12 cellular contexts compared by ENCODE assay signal in the genomic region with DNA sequence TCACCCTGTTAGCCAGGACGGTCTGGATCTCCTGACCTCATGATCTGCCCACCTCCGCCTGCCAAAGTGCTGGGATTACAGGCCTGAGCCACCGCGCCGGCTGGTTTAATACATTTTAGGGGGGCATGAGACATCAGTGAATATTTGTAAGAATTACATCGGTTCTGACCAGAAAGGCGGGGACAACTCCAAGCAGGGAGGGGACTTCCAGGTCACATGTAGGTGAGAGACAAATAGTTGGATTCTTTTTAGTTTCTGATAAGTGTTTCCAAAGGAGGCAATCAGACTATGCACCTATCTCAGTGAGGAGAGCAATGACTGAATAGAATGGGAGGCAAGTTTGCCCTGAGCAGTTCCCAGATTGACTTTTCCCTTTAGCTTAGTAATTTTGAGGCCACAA. TPM values are rescaled to one million over a fixed set of nuclear protein-coding genes. Genes with fewer than 3 reads are reported as not detected.
DNase-seq lines count a peak whose midpoint lies in the region; ATAC-seq and TF ChIP-seq lines count a peak whose summit lies in the region.
"Had no signal": no experiment of that assay in that cellular context is flagged by ENCODE, and none has a peak within 500 bp of the region (broad histone marks: within the 10 kb centered on the region; RNA-seq: fewer than 3 reads in every experiment).

No MANE protein-coding gene starts in this region.

- POLR2A ChIA-PET in CD8-positive, alpha-beta memory T cell (lab: Charles Lee) = interaction anchor here (0.6 kb wide), 1 partner anchor 203 kb away, joined by 3 read pairs; no protein-coding TSS in a partner anchor

- ATAC-seq in natural killer cell (no peak), HG03135 (IDR thresholded peaks at IDR 0.05; ENCODE audit: unreplicated experiment) (no peak)

- no peak overlapping the region for H3K27ac ChIP-seq in CD8-positive, alpha-beta memory T cell (ENCODE audit: low read depth, low read length)

- H3K36me3 Mint-ChIP-seq in CD8-positive, alpha-beta memory T cell = peaks cover 0 to 37% (median 0%) of the 10 kb centered on the region in 3 donors
- H3K36me3 Mint-ChIP-seq in HFFc6 (ENCODE audit: low read depth) = peaks cover 31% of the 10 kb centered on the region
- peaks cover 28% of the 10 kb centered on the region for H3K36me3 Mint-ChIP-seq in activated T-helper 1 cell treated with anti-CD3 and anti-CD28 coated beads, Interleukin-12 subunit alpha, Interleukin-12 subunit beta, Interleukin-2, Interleukin-4 antibody, amounts not matched to agents 30 ng/mL and 10 ng/mL and 1 ng/mL, durations not matched to agents 14 hours and 24 hours and 36 hours (ENCODE audit: low read depth)
- H3K36me3 Mint-ChIP-seq in natural killer cell = no peaks in the 10 kb centered on the region

- H3K9me3 Mint-ChIP-seq in CD8-positive, alpha-beta memory T cell = no peaks in the 10 kb centered on the region
- H3K9me3 Mint-ChIP-seq in HFFc6 = no peaks in the 10 kb centered on the region
- H3K9me3 Mint-ChIP-seq in activated T-helper 1 cell treated with anti-CD3 and anti-CD28 coated beads, Interleukin-12 subunit alpha, Interleukin-12 subunit beta, Interleukin-2, Interleukin-4 antibody, amounts not matched to agents 30 ng/mL and 10 ng/mL and 1 ng/mL, durations not matched to agents 14 hours and 24 hours and 36 hours = no peaks in the 10 kb centered on the region
- H3K9me3 Mint-ChIP-seq in natural killer cell = no peaks in the 10 kb centered on the region

- H3K27me3 ChIP-seq in CD8-positive, alpha-beta memory T cell (ENCODE audit: insufficient read depth, low read length, poor library complexity, severe bottlenecking) = no peaks in the 10 kb centered on the region

- H3K4me1 ChIP-seq in CD8-positive, alpha-beta memory T cell (ENCODE audit: insufficient read depth, low read length) = peaks cover 24% of the 10 kb centered on the region

- intact Hi-C loops in activated T-helper 1 cell treated with anti-CD3 and anti-CD28 coated beads, Interleukin-12 subunit alpha, Interleukin-12 subunit beta, Interleukin-2, Interleukin-4 antibody, amounts not matched to agents 30 ng/mL and 10 ng/mL and 1 ng/mL, durations not matched to agents 14 hours and 24 hours and 36 hours (cut with micrococcal nuclease) = loop anchor here (2.0 to 10.0 kb wide), 5 partner anchors 98 to 1504 kb away; a partner anchor contains a TSS
- intact Hi-C loops in natural killer cell (cut with micrococcal nuclease) = loop anchor here (2.0 kb wide), 1 partner anchor 30 kb away; a partner anchor contains a TSS

- H3K27ac Mint-ChIP-seq in CD8-positive, alpha-beta memory T cell = peak overlapping the region in 6 of 8 donors; percentile 43 to 99 (median 84)
- H3K27ac Mint-ChIP-seq in HFFc6 = peak overlapping the region; percentile 91
- H3K27ac Mint-ChIP-seq in activated T-helper 1 cell treated with anti-CD3 and anti-CD28 coated beads, Interleukin-12 subunit alpha, Interleukin-12 subunit beta, Interleukin-2, Interleukin-4 antibody, amounts not matched to agents 30 ng/mL and 10 ng/mL and 1 ng/mL, durations not matched to agents 14 hours and 24 hours and 36 hours = peak overlapping the region; percentile 74
- no peak overlapping the region for H3K27ac Mint-ChIP-seq in natural killer cell

- H3K27me3 Mint-ChIP-seq in CD8-positive, alpha-beta memory T cell = peaks cover 0 to 1% of the 10 kb centered on the region in 2 donors
- H3K27me3 Mint-ChIP-seq in HFFc6 (ENCODE audit: insufficient read depth) (peaks cover 4% of the 10 kb centered on the region; the same call in 1 of the 2 replicates), natural killer cell (ENCODE audit: low read depth in 2 of 2) (no peaks in the 10 kb centered on the region)
- no peaks in the 10 kb centered on the region for H3K27me3 Mint-ChIP-seq in activated T-helper 1 cell treated with anti-CD3 and anti-CD28 coated beads, Interleukin-12 subunit alpha, Interleukin-12 subunit beta, Interleukin-2, Interleukin-4 antibody, amounts not matched to agents 30 ng/mL and 10 ng/mL and 1 ng/mL, durations not matched to agents 14 hours and 24 hours and 36 hours (ENCODE audit: insufficient read depth)

- TF ChIP-seq CTCF in HFFc6 (IDR thresholded peaks at IDR 0.05) = no peak
- no peak for TF ChIP-seq CTCF in natural killer cell (IDR thresholded peaks at IDR 0.05)

- no peak overlapping the region for H3K4me3 ChIP-seq in CD8-positive, alpha-beta memory T cell (ENCODE audit: low read length)

- H3K4me3 Mint-ChIP-seq in CD8-positive, alpha-beta memory T cell = peak overlapping the region; percentile 56 to 98 (median 75)
- H3K4me3 Mint-ChIP-seq in HFFc6 (peak overlapping the region; percentile 97), natural killer cell (peak overlapping the region; percentile 61)
- H3K4me3 Mint-ChIP-seq in activated T-helper 1 cell treated with anti-CD3 and anti-CD28 coated beads, Interleukin-12 subunit alpha, Interleukin-12 subunit beta, Interleukin-2, Interleukin-4 antibody, amounts not matched to agents 30 ng/mL and 10 ng/mL and 1 ng/mL, durations not matched to agents 14 hours and 24 hours and 36 hours = peak overlapping the region; percentile 99

- DNase-seq in CD8-positive, alpha-beta memory T cell = no peak
- DNase-seq in HFFc6 (no peak), natural killer cell (no peak), DMS114 treated with DMSO at 0.1 percent for 48 hours (lab: John Stamatoyannopoulos, UW; ENCODE audit: unreplicated experiment) (no peak), DMS 273 treated with DMSO at 0.1 percent for 48 hours (lab: John Stamatoyannopoulos, UW) (no peak)
- no peak for DNase-seq in activated T-helper 1 cell treated with anti-CD3 and anti-CD28 coated beads, Interleukin-12 subunit alpha, Interleukin-12 subunit beta, Interleukin-2, Interleukin-4 antibody, amounts not matched to agents 30 ng/mL and 10 ng/mL and 1 ng/mL, durations not matched to agents 14 hours and 24 hours and 36 hours (ENCODE audit: low spot score)
- DNase-seq: caudate nucleus, MM.1S, NCI-H226, retina, substantia nigra had no signal

- H3K36me3 ChIP-seq in CD8-positive, alpha-beta memory T cell (ENCODE audit: insufficient read depth, low read length) = no peaks in the 10 kb centered on the region

- no peaks in the 10 kb centered on the region for H3K9me3 ChIP-seq in CD8-positive, alpha-beta memory T cell (ENCODE audit: low read length)

- H3K4me1 Mint-ChIP-seq in CD8-positive, alpha-beta memory T cell = peaks cover 56 to 66% (median 65%) of the 10 kb centered on the region in 3 donors
- H3K4me1 Mint-ChIP-seq in HFFc6 (ENCODE audit: low read depth) (peaks cover 45% of the 10 kb centered on the region), natural killer cell (peaks cover 47% of the 10 kb centered on the region in 2 donors)
- peaks cover 47% of the 10 kb centered on the region for H3K4me1 Mint-ChIP-seq in activated T-helper 1 cell treated with anti-CD3 and anti-CD28 coated beads, Interleukin-12 subunit alpha, Interleukin-12 subunit beta, Interleukin-2, Interleukin-4 antibody, amounts not matched to agents 30 ng/mL and 10 ng/mL and 1 ng/mL, durations not matched to agents 14 hours and 24 hours and 36 hours (ENCODE audit: low read depth)

- CTCF ChIA-PET in CD8-positive, alpha-beta memory T cell (lab: Charles Lee) = interaction anchor here (0.7 to 1.6 kb wide), 4 partner anchors 71 to 410 kb away, joined by 3 to 4 read pairs (median 3); a partner anchor contains a TSS

RNA-seq across cellular contexts. Expression of a gene that starts 3.7 kb away (rescaled TPM):
- total RNA-seq in CD8-positive, alpha-beta memory T cell = 10 to 100 TPM in 1 of 2 experiments, 1 to 10 TPM in 1; 7.2 to 10.6 TPM
- 11.3 TPM for polyA plus RNA-seq in CD8-positive, alpha-beta memory T cell
- total RNA-seq in HFFc6 (2021; fragmentation: NEBNext Ultra II Directional; extraction: Animal tissue kit (Norgen Biotek cat#: 25700)) = 1 to 10 TPM; 2.7 to 3.8 (median 3.0) TPM
- 9.0 and 10.7 TPM in 2 replicates for total RNA-seq in activated T-helper 1 cell treated with anti-CD3 and anti-CD28 coated beads, Interleukin-12 subunit alpha, Interleukin-12 subunit beta, Interleukin-2, Interleukin-4 antibody, amounts not matched to agents 30 ng/mL and 10 ng/mL and 1 ng/mL, durations not matched to agents 14 hours and 24 hours and 36 hours
- 10 to 100 TPM; 13.0 to 14.5 (median 14.3) TPM for total RNA-seq in natural killer cell

RNA-seq across cellular contexts. Expression of a gene that starts 11.7 kb away (rescaled TPM):
- 10 to 100 TPM; 24.8 to 25.4 TPM for total RNA-seq in CD8-positive, alpha-beta memory T cell
- 1.4 TPM for polyA plus RNA-seq in CD8-positive, alpha-beta memory T cell
- 10 to 100 TPM in 1 of 6 experiments, 1 to 10 TPM in 5; 7.8 to 10.7 (median 9.4) TPM for total RNA-seq in HFFc6 (2021; fragmentation: NEBNext Ultra II Directional; extraction: Animal tissue kit (Norgen Biotek cat#: 25700))
- total RNA-seq in activated T-helper 1 cell treated with anti-CD3 and anti-CD28 coated beads, Interleukin-12 subunit alpha, Interleukin-12 subunit beta, Interleukin-2, Interleukin-4 antibody, amounts not matched to agents 30 ng/mL and 10 ng/mL and 1 ng/mL, durations not matched to agents 14 hours and 24 hours and 36 hours = 25.1 and 26.7 TPM in 2 replicates
- 10 to 100 TPM; 23.4 to 25.7 (median 23.9) TPM for total RNA-seq in natural killer cell

RNA-seq across cellular contexts. Expression of a gene that starts 31.3 kb away (rescaled TPM):
- 10 to 100 TPM; 24.2 to 27.2 TPM for total RNA-seq in CD8-positive, alpha-beta memory T cell
- 4.8 TPM for polyA plus RNA-seq in CD8-positive, alpha-beta memory T cell
- 10 to 100 TPM; 22.6 to 28.6 (median 25.3) TPM for total RNA-seq in HFFc6 (2021; fragmentation: NEBNext Ultra II Directional; extraction: Animal tissue kit (Norgen Biotek cat#: 25700))
- 29.4 and 29.6 TPM in 2 replicates for total RNA-seq in activated T-helper 1 cell treated with anti-CD3 and anti-CD28 coated beads, Interleukin-12 subunit alpha, Interleukin-12 subunit beta, Interleukin-2, Interleukin-4 antibody, amounts not matched to agents 30 ng/mL and 10 ng/mL and 1 ng/mL, durations not matched to agents 14 hours and 24 hours and 36 hours
- 10 to 100 TPM; 54.9 to 58.9 (median 55.1) TPM for total RNA-seq in natural killer cell

RNA-seq across cellular contexts. Expression of a gene that starts 48.9 kb away (rescaled TPM):
- 10 to 100 TPM; 15.6 to 17.1 TPM for total RNA-seq in CD8-positive, alpha-beta memory T cell
- 18.6 TPM for polyA plus RNA-seq in CD8-positive, alpha-beta memory T cell
- 1 to 10 TPM; 6.4 to 8.8 (median 6.9) TPM for total RNA-seq in HFFc6 (2021; fragmentation: NEBNext Ultra II Directional; extraction: Animal tissue kit (Norgen Biotek cat#: 25700))
- 13.6 and 13.8 TPM in 2 replicates for total RNA-seq in activated T-helper 1 cell treated with anti-CD3 and anti-CD28 coated beads, Interleukin-12 subunit alpha, Interleukin-12 subunit beta, Interleukin-2, Interleukin-4 antibody, amounts not matched to agents 30 ng/mL and 10 ng/mL and 1 ng/mL, durations not matched to agents 14 hours and 24 hours and 36 hours
- total RNA-seq in natural killer cell = 10 to 100 TPM; 24.0 to 33.3 (median 28.2) TPM

Comparison
In these comparisons a context has a peak if more than half of its experiments do, and no peak if none do; other contexts are left out.
1. H3K27ac Mint-ChIP-seq: peak in CD8-positive, alpha-beta memory T cell (6 of 8), HFFc6 (single experiment) and activated T-helper 1 cell treated with anti-CD3 and anti-CD28 coated beads, Interleukin-12 subunit alpha, Interleukin-12 subunit beta, Interleukin-2, Interleukin-4 antibody, amounts not matched to agents 30 ng/mL and 10 ng/mL and 1 ng/mL, durations not matched to agents 14 hours and 24 hours and 36 hours (single experiment); none in natural killer cell (0 of 2).
2. Peak in every context shown above with its lines, with median percentiles within 50 percentile points of each other: H3K4me3 Mint-ChIP-seq.